In the genomic region with DNA sequence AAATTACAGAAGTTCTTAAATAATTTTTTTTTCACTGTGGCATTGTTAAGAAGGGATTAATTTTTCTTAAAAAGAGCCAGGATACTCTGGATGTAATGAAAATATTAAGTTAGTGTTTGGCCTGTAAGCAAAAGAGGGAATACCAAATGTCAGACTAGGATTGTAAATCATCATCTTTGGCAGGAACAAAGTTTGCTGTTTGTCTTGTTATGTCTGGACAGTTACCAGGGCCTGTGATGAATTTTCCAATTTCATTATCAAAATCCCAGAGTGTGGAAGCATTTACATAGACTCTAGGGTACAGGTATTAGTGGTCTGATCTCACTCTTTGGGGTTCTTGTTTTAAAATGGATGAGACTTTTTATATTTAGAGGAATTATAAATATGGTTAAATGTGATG, we compare ENCODE assay signal across 2 cellular contexts.
TF ChIP-seq lines count a peak whose summit lies in the region.

No MANE protein-coding gene starts in this region.

TF ChIP-seq in liver, 16 proteins besides CTCF, POLR2A, EP300 and RAD21:
- no peak for TF ChIP-seq GABPA (IDR thresholded peaks at IDR 0.05 in 1 of 2, conservative IDR thresholded peaks at IDR 0.05 in 1 of 2)
- no peak for TF ChIP-seq JUND (IDR thresholded peaks at IDR 0.05)
- no peak for TF ChIP-seq YY1 (IDR thresholded peaks at IDR 0.05)
- no peak for TF ChIP-seq TAF1 (conservative IDR thresholded peaks at IDR 0.05)
- TF ChIP-seq HNF4A (conservative IDR thresholded peaks at IDR 0.05): no peak
- TF ChIP-seq, protein P1, sequence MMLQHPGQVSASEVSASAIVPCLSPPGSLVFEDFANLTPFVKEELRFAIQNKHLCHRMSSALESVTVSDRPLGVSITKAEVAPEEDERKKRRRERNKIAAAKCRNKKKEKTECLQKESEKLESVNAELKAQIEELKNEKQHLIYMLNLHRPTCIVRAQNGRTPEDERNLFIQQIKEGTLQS (IDR thresholded peaks at IDR 0.05): no peak
- no peak for TF ChIP-seq NR2F2 (IDR thresholded peaks at IDR 0.05)
- TF ChIP-seq SP1 (IDR thresholded peaks at IDR 0.05): no peak
- TF ChIP-seq FOXA2 (IDR thresholded peaks at IDR 0.05): no peak
- TF ChIP-seq, protein P2, sequence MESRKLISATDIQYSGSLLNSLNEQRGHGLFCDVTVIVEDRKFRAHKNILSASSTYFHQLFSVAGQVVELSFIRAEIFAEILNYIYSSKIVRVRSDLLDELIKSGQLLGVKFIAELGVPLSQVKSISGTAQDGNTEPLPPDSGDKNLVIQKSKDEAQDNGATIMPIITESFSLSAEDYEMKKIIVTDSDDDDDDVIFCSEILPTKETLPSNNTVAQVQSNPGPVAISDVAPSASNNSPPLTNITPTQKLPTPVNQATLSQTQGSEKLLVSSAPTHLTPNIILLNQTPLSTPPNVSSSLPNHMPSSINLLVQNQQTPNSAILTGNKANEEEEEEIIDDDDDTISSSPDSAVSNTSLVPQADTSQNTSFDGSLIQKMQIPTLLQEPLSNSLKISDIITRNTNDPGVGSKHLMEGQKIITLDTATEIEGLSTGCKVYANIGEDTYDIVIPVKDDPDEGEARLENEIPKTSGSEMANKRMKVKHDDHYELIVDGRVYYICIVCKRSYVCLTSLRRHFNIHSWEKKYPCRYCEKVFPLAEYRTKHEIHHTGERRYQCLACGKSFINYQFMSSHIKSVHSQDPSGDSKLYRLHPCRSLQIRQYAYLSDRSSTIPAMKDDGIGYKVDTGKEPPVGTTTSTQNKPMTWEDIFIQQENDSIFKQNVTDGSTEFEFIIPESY (IDR thresholded peaks at IDR 0.05): no peak
- TF ChIP-seq, protein P3, sequence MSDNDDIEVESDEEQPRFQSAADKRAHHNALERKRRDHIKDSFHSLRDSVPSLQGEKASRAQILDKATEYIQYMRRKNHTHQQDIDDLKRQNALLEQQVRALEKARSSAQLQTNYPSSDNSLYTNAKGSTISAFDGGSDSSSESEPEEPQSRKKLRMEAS (IDR thresholded peaks at IDR 0.05): no peak
- TF ChIP-seq, protein P4, sequence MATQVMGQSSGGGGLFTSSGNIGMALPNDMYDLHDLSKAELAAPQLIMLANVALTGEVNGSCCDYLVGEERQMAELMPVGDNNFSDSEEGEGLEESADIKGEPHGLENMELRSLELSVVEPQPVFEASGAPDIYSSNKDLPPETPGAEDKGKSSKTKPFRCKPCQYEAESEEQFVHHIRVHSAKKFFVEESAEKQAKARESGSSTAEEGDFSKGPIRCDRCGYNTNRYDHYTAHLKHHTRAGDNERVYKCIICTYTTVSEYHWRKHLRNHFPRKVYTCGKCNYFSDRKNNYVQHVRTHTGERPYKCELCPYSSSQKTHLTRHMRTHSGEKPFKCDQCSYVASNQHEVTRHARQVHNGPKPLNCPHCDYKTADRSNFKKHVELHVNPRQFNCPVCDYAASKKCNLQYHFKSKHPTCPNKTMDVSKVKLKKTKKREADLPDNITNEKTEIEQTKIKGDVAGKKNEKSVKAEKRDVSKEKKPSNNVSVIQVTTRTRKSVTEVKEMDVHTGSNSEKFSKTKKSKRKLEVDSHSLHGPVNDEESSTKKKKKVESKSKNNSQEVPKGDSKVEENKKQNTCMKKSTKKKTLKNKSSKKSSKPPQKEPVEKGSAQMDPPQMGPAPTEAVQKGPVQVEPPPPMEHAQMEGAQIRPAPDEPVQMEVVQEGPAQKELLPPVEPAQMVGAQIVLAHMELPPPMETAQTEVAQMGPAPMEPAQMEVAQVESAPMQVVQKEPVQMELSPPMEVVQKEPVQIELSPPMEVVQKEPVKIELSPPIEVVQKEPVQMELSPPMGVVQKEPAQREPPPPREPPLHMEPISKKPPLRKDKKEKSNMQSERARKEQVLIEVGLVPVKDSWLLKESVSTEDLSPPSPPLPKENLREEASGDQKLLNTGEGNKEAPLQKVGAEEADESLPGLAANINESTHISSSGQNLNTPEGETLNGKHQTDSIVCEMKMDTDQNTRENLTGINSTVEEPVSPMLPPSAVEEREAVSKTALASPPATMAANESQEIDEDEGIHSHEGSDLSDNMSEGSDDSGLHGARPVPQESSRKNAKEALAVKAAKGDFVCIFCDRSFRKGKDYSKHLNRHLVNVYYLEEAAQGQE (IDR thresholded peaks at IDR 0.05): no peak
- TF ChIP-seq RXRA (IDR thresholded peaks at IDR 0.05): no peak
- no peak for TF ChIP-seq EGR1 (IDR thresholded peaks at IDR 0.05; ENCODE audit: low read depth in 2 of 2)
- TF ChIP-seq FOXA1 (IDR thresholded peaks at IDR 0.05): no peak
- TF ChIP-seq HNF4G (IDR thresholded peaks at IDR 0.05): no peak

TF ChIP-seq in HepG2, 621 proteins besides CTCF, POLR2A, EP300 and RAD21:
- no peak for TF ChIP-seq ZNF232 (CRISPR knock-in tag; IDR thresholded peaks at IDR 0.05; ENCODE audit: borderline replicate concordance)
- no peak for TF ChIP-seq ZKSCAN1 (IDR thresholded peaks at IDR 0.05; ENCODE audit: low read length)
- TF ChIP-seq NFRKB (IDR thresholded peaks at IDR 0.05): no peak
- TF ChIP-seq ZNF792 (CRISPR knock-in tag; IDR thresholded peaks at IDR 0.05): no peak
- no peak for TF ChIP-seq ZNF552 (CRISPR knock-in tag; IDR thresholded peaks at IDR 0.05; ENCODE audit: borderline replicate concordance)
- no peak for TF ChIP-seq NFATC3 (CRISPR knock-in tag; IDR thresholded peaks at IDR 0.05)
- no peak for TF ChIP-seq RFXANK (CRISPR knock-in tag; IDR thresholded peaks at IDR 0.05)
- no peak for TF ChIP-seq CHCHD3 (CRISPR knock-in tag; IDR thresholded peaks at IDR 0.05)
- TF ChIP-seq ZNF660 (CRISPR knock-in tag; IDR thresholded peaks at IDR 0.05; ENCODE audit: borderline replicate concordance, low read depth): no peak
- no peak for TF ChIP-seq ZBTB7B (CRISPR knock-in tag; IDR thresholded peaks at IDR 0.05)
- no peak for TF ChIP-seq RBM39 (IDR thresholded peaks at IDR 0.05; ENCODE audit: low read depth, low read length, poor library complexity, severe bottlenecking)
- TF ChIP-seq, protein P5, sequence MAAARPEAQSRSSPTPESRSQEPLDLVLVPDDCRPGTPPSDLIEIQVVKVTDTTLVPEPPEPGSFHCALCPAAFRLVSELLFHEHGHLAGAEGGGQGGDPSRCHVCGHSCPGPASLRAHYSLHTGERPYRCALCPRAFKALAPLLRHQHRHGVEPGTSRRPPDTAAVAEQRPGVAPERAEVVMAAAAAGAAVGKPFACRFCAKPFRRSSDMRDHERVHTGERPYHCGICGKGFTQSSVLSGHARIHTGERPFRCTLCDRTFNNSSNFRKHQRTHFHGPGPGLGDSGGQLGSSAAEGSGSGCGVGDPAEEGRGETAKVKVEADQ (CRISPR knock-in tag; IDR thresholded peaks at IDR 0.05; ENCODE audit: borderline replicate concordance): no peak
- TF ChIP-seq, protein P6, sequence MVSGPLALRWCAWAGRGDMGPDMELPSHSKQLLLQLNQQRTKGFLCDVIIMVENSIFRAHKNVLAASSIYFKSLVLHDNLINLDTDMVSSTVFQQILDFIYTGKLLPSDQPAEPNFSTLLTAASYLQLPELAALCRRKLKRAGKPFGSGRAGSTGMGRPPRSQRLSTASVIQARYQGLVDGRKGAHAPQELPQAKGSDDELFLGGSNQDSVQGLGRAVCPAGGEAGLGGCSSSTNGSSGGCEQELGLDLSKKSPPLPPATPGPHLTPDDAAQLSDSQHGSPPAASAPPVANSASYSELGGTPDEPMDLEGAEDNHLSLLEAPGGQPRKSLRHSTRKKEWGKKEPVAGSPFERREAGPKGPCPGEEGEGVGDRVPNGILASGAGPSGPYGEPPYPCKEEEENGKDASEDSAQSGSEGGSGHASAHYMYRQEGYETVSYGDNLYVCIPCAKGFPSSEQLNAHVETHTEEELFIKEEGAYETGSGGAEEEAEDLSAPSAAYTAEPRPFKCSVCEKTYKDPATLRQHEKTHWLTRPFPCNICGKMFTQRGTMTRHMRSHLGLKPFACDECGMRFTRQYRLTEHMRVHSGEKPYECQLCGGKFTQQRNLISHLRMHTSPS (CRISPR knock-in tag; IDR thresholded peaks at IDR 0.05; ENCODE audit: low read depth): no peak
- TF ChIP-seq, protein P7, sequence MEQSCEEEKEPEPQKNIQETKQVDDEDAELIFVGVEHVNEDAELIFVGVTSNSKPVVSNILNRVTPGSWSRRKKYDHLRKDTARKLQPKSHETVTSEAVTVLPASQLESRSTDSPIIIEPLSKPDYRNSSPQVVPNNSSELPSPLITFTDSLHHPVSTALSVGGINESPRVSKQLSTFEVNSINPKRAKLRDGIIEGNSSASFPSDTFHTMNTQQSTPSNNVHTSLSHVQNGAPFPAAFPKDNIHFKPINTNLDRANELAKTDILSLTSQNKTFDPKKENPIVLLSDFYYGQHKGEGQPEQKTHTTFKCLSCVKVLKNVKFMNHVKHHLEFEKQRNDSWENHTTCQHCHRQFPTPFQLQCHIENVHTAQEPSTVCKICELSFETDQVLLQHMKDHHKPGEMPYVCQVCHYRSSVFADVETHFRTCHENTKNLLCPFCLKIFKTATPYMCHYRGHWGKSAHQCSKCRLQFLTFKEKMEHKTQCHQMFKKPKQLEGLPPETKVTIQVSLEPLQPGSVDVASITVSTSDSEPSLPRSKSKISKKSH (CRISPR knock-in tag; IDR thresholded peaks at IDR 0.05; ENCODE audit: borderline replicate concordance): no peak
- TF ChIP-seq TOPORS (CRISPR knock-in tag; IDR thresholded peaks at IDR 0.05): no peak
- TF ChIP-seq, protein P8, sequence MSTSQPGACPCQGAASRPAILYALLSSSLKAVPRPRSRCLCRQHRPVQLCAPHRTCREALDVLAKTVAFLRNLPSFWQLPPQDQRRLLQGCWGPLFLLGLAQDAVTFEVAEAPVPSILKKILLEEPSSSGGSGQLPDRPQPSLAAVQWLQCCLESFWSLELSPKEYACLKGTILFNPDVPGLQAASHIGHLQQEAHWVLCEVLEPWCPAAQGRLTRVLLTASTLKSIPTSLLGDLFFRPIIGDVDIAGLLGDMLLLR (CRISPR knock-in tag; IDR thresholded peaks at IDR 0.05): no peak
